ENCODE assay signal across 8 cellular contexts in the genomic region with DNA sequence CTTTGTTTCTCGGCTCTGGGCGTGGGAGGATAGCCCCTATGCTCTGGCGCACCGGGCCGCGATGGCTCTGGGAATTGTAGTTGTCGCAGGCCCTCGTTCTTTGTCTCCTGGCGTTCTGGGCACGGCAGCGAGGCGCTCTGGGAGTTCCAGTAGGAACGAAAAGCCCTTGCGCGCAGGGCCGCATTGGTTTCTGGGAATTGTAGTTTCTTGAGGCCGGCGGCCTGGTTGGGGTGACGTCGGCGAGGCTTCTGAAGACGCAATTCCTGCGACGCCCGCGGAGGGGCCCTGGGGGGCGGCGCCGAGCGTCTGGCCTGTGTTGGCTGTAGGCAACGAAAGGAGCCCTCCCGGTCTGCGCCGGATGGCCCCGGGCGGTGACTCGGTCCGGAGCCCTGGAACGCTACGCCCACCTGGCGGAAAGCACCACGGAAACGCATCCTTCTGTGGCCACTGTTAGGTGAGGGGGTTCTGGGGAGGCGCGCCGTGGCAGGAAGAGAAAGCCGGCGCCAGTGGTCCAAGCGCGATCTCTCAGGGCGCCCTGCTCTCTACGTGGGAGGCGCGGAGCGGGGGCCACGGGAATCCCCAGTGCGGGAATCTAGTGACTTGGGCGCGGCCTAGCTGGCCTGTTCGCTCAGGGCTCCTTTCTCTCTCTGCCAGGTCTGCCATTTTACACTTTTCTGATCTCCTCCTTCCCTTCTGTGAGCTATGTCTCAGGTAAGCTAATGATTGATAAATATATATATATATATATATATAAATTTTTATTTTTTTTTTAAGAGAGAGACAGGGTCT. TPM values are rescaled to one million over a fixed set of nuclear protein-coding genes. Genes with fewer than 3 reads are reported as not detected.
A peak's percentile ranks its signal among the peaks of the same experiment; 100 is the strongest.
DNase-seq lines count a peak whose midpoint lies in the region; ATAC-seq and TF ChIP-seq lines count a peak whose summit lies in the region.

ZNF140 (plus strand) TSS at position 305 of the 789 bp plus-strand sequence; CDS start at position 703, 398 bp downstream.

- peaks cover 47% of the 10 kb centered on the region for H3K9me3 Mint-ChIP-seq in activated T-helper 1 cell treated with anti-CD3 and anti-CD28 coated beads, Interleukin-12 subunit alpha, Interleukin-12 subunit beta, Interleukin-2, Interleukin-4 antibody, amounts not matched to agents 30 ng/mL and 10 ng/mL and 1 ng/mL, durations not matched to agents 14 hours and 24 hours and 36 hours
- peaks cover 14 to 74% (median 41%) of the 10 kb centered on the region in 11 donors for H3K9me3 Mint-ChIP-seq in naive thymus-derived CD4-positive, alpha-beta T cell
- peaks cover 30 to 32% of the 10 kb centered on the region in 2 donors for H3K9me3 Mint-ChIP-seq in stimulated activated naive B cell treated with anti-CD40 and anti-IgM and Interleukin-4, amounts not matched to agents 10 μg/mL and 1 μg/mL and 100 μg/mL, for 72 hours

- TF ChIP-seq CTCF in PC-3 (conservative IDR thresholded peaks at IDR 0.05; ENCODE audit: low read depth, low read length) = no peak
- peak in 1 of 2 donors; percentile 23 for TF ChIP-seq CTCF in fibroblast of lung (conservative IDR thresholded peaks at IDR 0.05 in 1 of 2, IDR thresholded peaks at IDR 0.05 in 1 of 2; ENCODE audit: low read depth in 1 of 2, low read length in 2 of 2)

- no peaks in the 10 kb centered on the region for H3K27me3 Mint-ChIP-seq in activated T-helper 1 cell treated with anti-CD3 and anti-CD28 coated beads, Interleukin-12 subunit alpha, Interleukin-12 subunit beta, Interleukin-2, Interleukin-4 antibody, amounts not matched to agents 30 ng/mL and 10 ng/mL and 1 ng/mL, durations not matched to agents 14 hours and 24 hours and 36 hours (ENCODE audit: insufficient read depth)
- no peaks in the 10 kb centered on the region for H3K27me3 Mint-ChIP-seq in naive thymus-derived CD4-positive, alpha-beta T cell
- H3K27me3 Mint-ChIP-seq in stimulated activated naive B cell treated with anti-CD40 and anti-IgM and Interleukin-4, amounts not matched to agents 10 μg/mL and 1 μg/mL and 100 μg/mL, for 72 hours = no peaks in the 10 kb centered on the region

- H3K4me1 ChIP-seq in HUES6 (ENCODE audit: control insufficient read depth, insufficient read depth, low read length) (no peaks in the 10 kb centered on the region), PC-3 (ENCODE audit: insufficient read depth, low read length) (no peaks in the 10 kb centered on the region), fibroblast of lung (ENCODE audit: control insufficient read depth, extremely low read depth, insufficient read depth, low read length) (no peaks in the 10 kb centered on the region)
- H3K4me1 ChIP-seq in naive thymus-derived CD4-positive, alpha-beta T cell (ENCODE audit: control insufficient read depth in 2 of 2, insufficient read depth in 2 of 2, low read length in 2 of 2) = peaks cover 7 to 11% of the 10 kb centered on the region in 2 donors

- peaks cover 39% of the 10 kb centered on the region for H3K36me3 Mint-ChIP-seq in activated T-helper 1 cell treated with anti-CD3 and anti-CD28 coated beads, Interleukin-12 subunit alpha, Interleukin-12 subunit beta, Interleukin-2, Interleukin-4 antibody, amounts not matched to agents 30 ng/mL and 10 ng/mL and 1 ng/mL, durations not matched to agents 14 hours and 24 hours and 36 hours (ENCODE audit: low read depth)
- peaks cover 28 to 66% (median 47%) of the 10 kb centered on the region in 5 donors for H3K36me3 Mint-ChIP-seq in naive thymus-derived CD4-positive, alpha-beta T cell
- H3K36me3 Mint-ChIP-seq in stimulated activated naive B cell treated with anti-CD40 and anti-IgM and Interleukin-4, amounts not matched to agents 10 μg/mL and 1 μg/mL and 100 μg/mL, for 72 hours = peaks cover 48 to 61% of the 10 kb centered on the region in 2 donors

- intact Hi-C loops in PC-3 (cut with micrococcal nuclease) = no loop called here
- intact Hi-C loops in activated T-helper 1 cell treated with anti-CD3 and anti-CD28 coated beads, Interleukin-12 subunit alpha, Interleukin-12 subunit beta, Interleukin-2, Interleukin-4 antibody, amounts not matched to agents 30 ng/mL and 10 ng/mL and 1 ng/mL, durations not matched to agents 14 hours and 24 hours and 36 hours (cut with micrococcal nuclease) = loop anchor here (1.0 kb wide), 8 partner anchors 44 to 252 kb away; partner anchors contain the start of genes CHFR, ZNF10, ZNF26 and ZNF268
- intact Hi-C loops in naive thymus-derived CD4-positive, alpha-beta T cell (cut with micrococcal nuclease) = loop anchor here (1.0 kb wide), 11 partner anchors 44 to 371 kb away; partner anchors contain the start of genes CHFR (in 2 of the 2), ZNF10 (in 2 of the 2), ZNF26 (in 2 of the 2) and ZNF268 (in 2 of the 2)

- H3K27ac ChIP-seq in HUES6 (ENCODE audit: low read depth, low read length) = peak within 1 kb of the TSS; percentile 89
- H3K27ac ChIP-seq in PC-3 (ENCODE audit: low read length) = peak within 1 kb of the TSS; percentile 34; the same call in 1 of the 2 replicates
- peak within 1 kb of the TSS; percentile 84 for H3K27ac ChIP-seq in fibroblast of lung (ENCODE audit: insufficient read depth, low read length)
- peak within 1 kb of the TSS; percentile 100 for H3K27ac ChIP-seq in naive thymus-derived CD4-positive, alpha-beta T cell (ENCODE audit: low read depth, low read length)

- no peaks in the 10 kb centered on the region for H3K27me3 ChIP-seq in HUES6 (ENCODE audit: control insufficient read depth, insufficient read depth, low read length)
- H3K27me3 ChIP-seq in PC-3 (ENCODE audit: low read length) = no peaks in the 10 kb centered on the region
- no peaks in the 10 kb centered on the region for H3K27me3 ChIP-seq in fibroblast of lung (ENCODE audit: control insufficient read depth, insufficient read depth, low read length)
- H3K27me3 ChIP-seq in naive thymus-derived CD4-positive, alpha-beta T cell (ENCODE audit: control insufficient read depth in 2 of 2, insufficient read depth in 2 of 2, low read length in 2 of 2) = no peaks in the 10 kb centered on the region

- H3F3A ChIP-seq in PC-3 (ENCODE audit: low read length, unreplicated experiment) = no peaks in the 10 kb centered on the region

- H3K27ac Mint-ChIP-seq in activated T-helper 1 cell treated with anti-CD3 and anti-CD28 coated beads, Interleukin-12 subunit alpha, Interleukin-12 subunit beta, Interleukin-2, Interleukin-4 antibody, amounts not matched to agents 30 ng/mL and 10 ng/mL and 1 ng/mL, durations not matched to agents 14 hours and 24 hours and 36 hours = peak within 1 kb of the TSS; percentile 84
- H3K27ac Mint-ChIP-seq in naive thymus-derived CD4-positive, alpha-beta T cell = peak within 1 kb of the TSS in 1 of 9 donors; percentile 41
- H3K27ac Mint-ChIP-seq in stimulated activated naive B cell treated with anti-CD40 and anti-IgM and Interleukin-4, amounts not matched to agents 10 μg/mL and 1 μg/mL and 100 μg/mL, for 72 hours = no peak within 1 kb of the TSS

- H4K20me1 ChIP-seq in PC-3 (ENCODE audit: low read length) (no peaks in the 10 kb centered on the region), fibroblast of lung (ENCODE audit: control insufficient read depth, extremely low read depth, insufficient read depth, low read length) (no peaks in the 10 kb centered on the region)

- H3K79me2 ChIP-seq in PC-3 (ENCODE audit: low read length) = no peaks in the 10 kb centered on the region
- peaks cover 5% of the 10 kb centered on the region for H3K79me2 ChIP-seq in fibroblast of lung (ENCODE audit: control insufficient read depth, insufficient read depth, low read length)

- H3K4me2 ChIP-seq in PC-3 (ENCODE audit: low read length) (peak within 1 kb of the TSS; percentile 54), fibroblast of lung (ENCODE audit: extremely low read depth, insufficient read depth, low read length) (peak within 1 kb of the TSS; percentile 83)

- ATAC-seq in GM21423 (IDR thresholded peaks at IDR 0.05; ENCODE audit: unreplicated experiment) (peak; percentile 65), PC-3 (no peak)
- peak; percentile 77 for ATAC-seq in naive thymus-derived CD4-positive, alpha-beta T cell
- peak; percentile 73 to 78 for ATAC-seq in stimulated activated naive B cell treated with anti-CD40 and anti-IgM and Interleukin-4, amounts not matched to agents 10 μg/mL and 1 μg/mL and 100 μg/mL, for 72 hours (replicated peaks)

- H3K4me3 ChIP-seq in HUES6 (ENCODE audit: low read depth, low read length) (peak within 1 kb of the TSS; percentile 90), PC-3 (ENCODE audit: low read length) (peak within 1 kb of the TSS; percentile 60), fibroblast of lung (replicated peaks in 1 of 4; ENCODE audit: control extremely low read depth in 1 of 4, insufficient read depth in 1 of 4, low read depth in 3 of 4, low read length in 4 of 4) (peak within 1 kb of the TSS; percentile 59 to 88 (median 72))
- peak within 1 kb of the TSS; percentile 94 for H3K4me3 ChIP-seq in naive thymus-derived CD4-positive, alpha-beta T cell (ENCODE audit: low read length)

- no peak within 1 kb of the TSS for H3K4me3 Mint-ChIP-seq in activated T-helper 1 cell treated with anti-CD3 and anti-CD28 coated beads, Interleukin-12 subunit alpha, Interleukin-12 subunit beta, Interleukin-2, Interleukin-4 antibody, amounts not matched to agents 30 ng/mL and 10 ng/mL and 1 ng/mL, durations not matched to agents 14 hours and 24 hours and 36 hours
- H3K4me3 Mint-ChIP-seq in naive thymus-derived CD4-positive, alpha-beta T cell = no peak within 1 kb of the TSS
- H3K4me3 Mint-ChIP-seq in stimulated activated naive B cell treated with anti-CD40 and anti-IgM and Interleukin-4, amounts not matched to agents 10 μg/mL and 1 μg/mL and 100 μg/mL, for 72 hours = no peak within 1 kb of the TSS

- CTCF ChIA-PET in PC-3 (lab: Charles Lee) = no interaction called here
- CTCF ChIA-PET in naive thymus-derived CD4-positive, alpha-beta T cell (lab: Charles Lee) = interaction anchor here (0.9 to 1.5 kb wide), 2 partner anchors 18 to 100 kb away, joined by 3 to 4 read pairs; partner anchors contain the start of gene ZNF268

- no peaks in the 10 kb centered on the region for H3K4me1 Mint-ChIP-seq in activated T-helper 1 cell treated with anti-CD3 and anti-CD28 coated beads, Interleukin-12 subunit alpha, Interleukin-12 subunit beta, Interleukin-2, Interleukin-4 antibody, amounts not matched to agents 30 ng/mL and 10 ng/mL and 1 ng/mL, durations not matched to agents 14 hours and 24 hours and 36 hours (ENCODE audit: low read depth)
- H3K4me1 Mint-ChIP-seq in naive thymus-derived CD4-positive, alpha-beta T cell = peaks cover 0 to 22% (median 10%) of the 10 kb centered on the region in 7 donors
- H3K4me1 Mint-ChIP-seq in stimulated activated naive B cell treated with anti-CD40 and anti-IgM and Interleukin-4, amounts not matched to agents 10 μg/mL and 1 μg/mL and 100 μg/mL, for 72 hours = peaks cover 9 to 17% of the 10 kb centered on the region in 2 donors

- peaks cover 41% of the 10 kb centered on the region for H3K36me3 ChIP-seq in HUES6 (ENCODE audit: control insufficient read depth, insufficient read depth, low read length)
- H3K36me3 ChIP-seq in PC-3 (ENCODE audit: low read depth, low read length) = peaks cover 9% of the 10 kb centered on the region; the same call in 1 of the 2 replicates
- H3K36me3 ChIP-seq in fibroblast of lung (ENCODE audit: control insufficient read depth, insufficient read depth, low read length) = peaks cover 6% of the 10 kb centered on the region
- peaks cover 11 to 44% (median 22%) of the 10 kb centered on the region in 3 experiments for H3K36me3 ChIP-seq in naive thymus-derived CD4-positive, alpha-beta T cell (ENCODE audit: control insufficient read depth in 2 of 3, insufficient read depth in 3 of 3, low read length in 3 of 3)

- POLR2A ChIA-PET in PC-3 (lab: Charles Lee; ENCODE audit: unreplicated experiment) = no interaction called here
- POLR2A ChIA-PET in naive thymus-derived CD4-positive, alpha-beta T cell (lab: Charles Lee) = interaction anchor here (1.0 to 3.1 kb wide), 6 partner anchors 42 to 172 kb away, joined by 4 to 26 read pairs (median 14); partner anchors contain the start of genes ZNF10, ZNF26, ZNF268 and ZNF891

- no peaks in the 10 kb centered on the region for H3K9me2 ChIP-seq in PC-3 (replicated peaks; ENCODE audit: low read length)

- no TSS peak for BruUV-seq in PC-3 (replicated peaks; lab: Mats Ljungman, UMichigan)

- H3K9me3 ChIP-seq in HUES6 (ENCODE audit: control insufficient read depth, insufficient read depth, low read depth, low read length) (peaks cover 64% of the 10 kb centered on the region), PC-3 (ENCODE audit: low read length) (peaks cover 40% of the 10 kb centered on the region), fibroblast of lung (ENCODE audit: control insufficient read depth, insufficient read depth, low read depth, low read length) (no peaks in the 10 kb centered on the region)
- peaks cover 6 to 75% (median 35%) of the 10 kb centered on the region in 3 experiments for H3K9me3 ChIP-seq in naive thymus-derived CD4-positive, alpha-beta T cell (ENCODE audit: control insufficient read depth in 2 of 3, low read length in 3 of 3)

- H3K9ac ChIP-seq in HUES6 (ENCODE audit: low read length) (peak within 1 kb of the TSS; percentile 91), PC-3 (ENCODE audit: low read length) (peak within 1 kb of the TSS; percentile 31; the same call in 1 of the 2 replicates), fibroblast of lung (ENCODE audit: insufficient read depth, low read length) (peak within 1 kb of the TSS; percentile 90)

- H2AFZ ChIP-seq in PC-3 (ENCODE audit: low read length) (peak within 1 kb of the TSS; percentile 82), fibroblast of lung (ENCODE audit: low read length) (peak within 1 kb of the TSS; percentile 87)

- DNase-seq in DMS153 treated with DMSO at 0.1 percent for 48 hours (lab: John Stamatoyannopoulos, UW; ENCODE audit: unreplicated experiment) (peak; percentile 100), PC-3 (peak; percentile 44), fibroblast of lung (ENCODE audit: low read depth in 2 of 2) (peak; percentile 98 to 99)
- peak; percentile 93 for DNase-seq in activated T-helper 1 cell treated with anti-CD3 and anti-CD28 coated beads, Interleukin-12 subunit alpha, Interleukin-12 subunit beta, Interleukin-2, Interleukin-4 antibody, amounts not matched to agents 30 ng/mL and 10 ng/mL and 1 ng/mL, durations not matched to agents 14 hours and 24 hours and 36 hours (ENCODE audit: low spot score)
- DNase-seq in naive thymus-derived CD4-positive, alpha-beta T cell = peak in 7 of 9 donors; percentile 91 to 97 (median 96)
- peak; percentile 97 for DNase-seq in stimulated activated naive B cell treated with anti-CD40 and anti-IgM and Interleukin-4, amounts not matched to agents 10 μg/mL and 1 μg/mL and 100 μg/mL, for 72 hours

RNA-seq across cellular contexts. Expression of gene ZNF140, which starts in this region (rescaled TPM):
- total RNA-seq in PC-3 (2014; rRNA removed) (1.4 and 1.8 TPM in 2 replicates), fibroblast of lung (38.0 and 54.8 TPM in 2 replicates)
- total RNA-seq in activated T-helper 1 cell treated with anti-CD3 and anti-CD28 coated beads, Interleukin-12 subunit alpha, Interleukin-12 subunit beta, Interleukin-2, Interleukin-4 antibody, amounts not matched to agents 30 ng/mL and 10 ng/mL and 1 ng/mL, durations not matched to agents 14 hours and 24 hours and 36 hours = 15.0 and 15.1 TPM in 2 replicates
- polyA plus RNA-seq in fibroblast of lung = 15.6 and 17.4 TPM in 2 replicates
- 9.3 and 11.5 TPM in 2 replicates for polyA plus RNA-seq in fibroblast of lung (2012)
- polyA minus RNA-seq in fibroblast of lung (ENCODE audit: low replicate concordance) = 6.2 and 11.5 TPM in 2 replicates
- total RNA-seq in naive thymus-derived CD4-positive, alpha-beta T cell = 10 to 100 TPM; 11.2 to 29.9 (median 16.0) TPM
- 10 to 100 TPM; 22.9 to 30.7 TPM for polyA plus RNA-seq in naive thymus-derived CD4-positive, alpha-beta T cell

Comparison
In these comparisons a context has a peak if more than half of its experiments do, and no peak if none do; other contexts are left out.
1. DNase-seq: peak in every context shown above with its lines; median percentile 100 in DMS153 treated with DMSO at 0.1 percent for 48 hours; 98 in fibroblast of lung; 97 in stimulated activated naive B cell treated with anti-CD40 and anti-IgM and Interleukin-4, amounts not matched to agents 10 μg/mL and 1 μg/mL and 100 μg/mL, for 72 hours; 96 in naive thymus-derived CD4-positive, alpha-beta T cell; 93 in activated T-helper 1 cell treated with anti-CD3 and anti-CD28 coated beads, Interleukin-12 subunit alpha, Interleukin-12 subunit beta, Interleukin-2, Interleukin-4 antibody, amounts not matched to agents 30 ng/mL and 10 ng/mL and 1 ng/mL, durations not matched to agents 14 hours and 24 hours and 36 hours; 44 in PC-3.
2. H3K27ac ChIP-seq: peak in every context shown above with its lines; median percentile 100 in naive thymus-derived CD4-positive, alpha-beta T cell; 89 in HUES6; 84 in fibroblast of lung; 34 in PC-3.
3. H3K9ac ChIP-seq: peak in every context shown above with its lines; median percentile 91 in HUES6; 90 in fibroblast of lung; 31 in PC-3.